ENCODE assay signal across 15 cellular contexts in the genomic region with DNA sequence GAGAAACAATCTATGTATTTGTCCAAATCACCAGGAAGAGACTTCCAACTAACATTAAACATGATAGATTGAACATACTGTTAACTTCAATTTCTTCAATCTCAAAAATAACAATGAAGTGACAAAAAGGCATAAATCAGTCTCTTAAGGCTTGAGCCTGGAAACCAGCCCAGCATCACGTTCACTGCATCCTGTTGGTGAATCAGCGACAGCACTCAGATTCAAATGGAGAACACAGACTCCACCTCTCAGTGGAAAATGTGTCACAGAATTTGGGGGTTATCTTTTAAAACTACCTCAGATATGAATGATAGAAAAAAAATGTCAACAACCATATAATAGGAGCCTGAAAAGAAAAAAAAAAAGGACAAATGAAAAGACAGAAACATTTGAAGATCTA.
A peak's percentile ranks its signal among the peaks of the same experiment; 100 is the strongest.
DNase-seq lines count a peak whose midpoint lies in the region; ATAC-seq and TF ChIP-seq lines count a peak whose summit lies in the region.
"Had no signal": no experiment of that assay in that cellular context is flagged by ENCODE, and none has a peak within 500 bp of the region (broad histone marks: within the 10 kb centered on the region; RNA-seq: fewer than 3 reads in every experiment).

No MANE protein-coding gene starts in this region.

- H3K9me3 Mint-ChIP-seq in activated naive CD4-positive, alpha-beta T cell treated with anti-CD3 and anti-CD28 coated beads, Interleukin-2, amount 10 ng/mL, durations not matched to agents 7 days and 5 days: no peaks in the 10 kb centered on the region
- peaks cover 9% of the 10 kb centered on the region for H3K9me3 Mint-ChIP-seq in stimulated activated memory B cell treated with anti-CD40 and anti-IgM and Interleukin-4, amounts not matched to agents 10 μg/mL and 1 μg/mL and 100 μg/mL, for 72 hours

- no peak overlapping the region for H3K27ac ChIP-seq in Panc1 (ENCODE audit: low read length)
- H3K27ac ChIP-seq: body of pancreas, lower lobe of right lung had no signal

- no peak overlapping the region for H3K4me3 ChIP-seq in Panc1 (ENCODE audit: low read depth in 2 of 2, low read length in 2 of 2)
- H3K4me3 ChIP-seq: body of pancreas, lower lobe of right lung had no signal

- H3K27ac Mint-ChIP-seq in activated naive CD4-positive, alpha-beta T cell treated with anti-CD3 and anti-CD28 coated beads, Interleukin-2, amount 10 ng/mL, durations not matched to agents 7 days and 5 days: no peak overlapping the region
- H3K27ac Mint-ChIP-seq in stimulated activated memory B cell treated with anti-CD40 and anti-IgM and Interleukin-4, amounts not matched to agents 10 μg/mL and 1 μg/mL and 100 μg/mL, for 72 hours: no peak overlapping the region
- H3K27ac Mint-ChIP-seq: CD14-positive monocyte had no signal

- no TSS peak for BruUV-seq in Panc1 (replicated peaks; lab: Mats Ljungman, UMichigan)

- no peaks in the 10 kb centered on the region for H3K36me3 Mint-ChIP-seq in activated naive CD4-positive, alpha-beta T cell treated with anti-CD3 and anti-CD28 coated beads, Interleukin-2, amount 10 ng/mL, durations not matched to agents 7 days and 5 days
- no peaks in the 10 kb centered on the region for H3K36me3 Mint-ChIP-seq in stimulated activated memory B cell treated with anti-CD40 and anti-IgM and Interleukin-4, amounts not matched to agents 10 μg/mL and 1 μg/mL and 100 μg/mL, for 72 hours
- H3K36me3 Mint-ChIP-seq: CD14-positive monocyte had no signal

- no peaks in the 10 kb centered on the region for H3K4me1 Mint-ChIP-seq in activated naive CD4-positive, alpha-beta T cell treated with anti-CD3 and anti-CD28 coated beads, Interleukin-2, amount 10 ng/mL, durations not matched to agents 7 days and 5 days
- H3K4me1 Mint-ChIP-seq in stimulated activated memory B cell treated with anti-CD40 and anti-IgM and Interleukin-4, amounts not matched to agents 10 μg/mL and 1 μg/mL and 100 μg/mL, for 72 hours: no peaks in the 10 kb centered on the region
- H3K4me1 Mint-ChIP-seq: CD14-positive monocyte had no signal

- H3K27me3 ChIP-seq in Panc1 (ENCODE audit: control insufficient read depth, insufficient read depth, low read length): no peaks in the 10 kb centered on the region
- H3K27me3 ChIP-seq: body of pancreas had no signal

- intact Hi-C loops in Panc1 (cut with micrococcal nuclease; ENCODE audit: unreplicated experiment): no loop called here

- in situ Hi-C loops in Panc1 (cut with HindIII; ENCODE audit: low pct_unique_long_range_greater_than_20kb, low sequenced_read_pairs): no loop called here

- ATAC-seq in Panc1 (no peak), GM19467 (IDR thresholded peaks at IDR 0.05; ENCODE audit: unreplicated experiment) (no peak)
- ATAC-seq in stimulated activated memory B cell treated with anti-CD40 and anti-IgM and Interleukin-4, amounts not matched to agents 10 μg/mL and 1 μg/mL and 100 μg/mL, for 72 hours: no peak
- ATAC-seq: body of pancreas, esophagus mucosa, lower lobe of right lung, sciatic nerve had no signal

- no peaks in the 10 kb centered on the region for H3K36me3 ChIP-seq in Panc1 (ENCODE audit: control insufficient read depth, insufficient read depth, low read length)
- H3K36me3 ChIP-seq: lower lobe of right lung had no signal

- POLR2A ChIA-PET in Panc1 (lab: Charles Lee): no interaction called here

- no peaks in the 10 kb centered on the region; the same call in 1 of the 2 replicates for H3K4me1 ChIP-seq in Panc1 (ENCODE audit: control insufficient read depth, insufficient read depth, low read length)
- H3K4me1 ChIP-seq: body of pancreas, lower lobe of right lung had no signal

- CTCF ChIA-PET in activated naive CD4-positive, alpha-beta T cell treated with anti-CD3 and anti-CD28 coated beads, Interleukin-2, amount 10 ng/mL, durations not matched to agents 7 days and 5 days (lab: Charles Lee): interaction anchor here (0.6 kb wide), 1 partner anchor 262 kb away, joined by 3 read pairs; no protein-coding TSS in a partner anchor
- CTCF ChIA-PET in Panc1 (lab: Charles Lee): no interaction called here

- peak; percentile 21 for DNase-seq in activated naive CD4-positive, alpha-beta T cell treated with anti-CD3 and anti-CD28 coated beads, Interleukin-2, amount 10 ng/mL, durations not matched to agents 7 days and 5 days
- DNase-seq in activated naive CD4-positive, alpha-beta T cell (lab: John Stamatoyannopoulos, UW): no peak
- DNase-seq in Panc1 (ENCODE audit: low read depth, low spot score): peak; percentile 43
- peak; percentile 23 for DNase-seq in dedifferentiated amniotic fluid mesenchymal stem cell (ENCODE audit: extremely low spot score)
- peak; percentile 27 for DNase-seq in stimulated activated CD8-positive, alpha-beta memory T cell treated with anti-CD3 and anti-CD28 coated beads, Interleukin-4, amount 100 ng/mL, for 48 hours
- no peak for DNase-seq in NCI-H2081 treated with DMSO at 0.1 percent for 48 hours (lab: John Stamatoyannopoulos, UW)
- DNase-seq: activated CD4-positive, CD25-positive, alpha-beta regulatory T cell; body of pancreas; lower lobe of right lung; NCI-H187 had no signal

- no peak overlapping the region for H3K4me3 Mint-ChIP-seq in activated naive CD4-positive, alpha-beta T cell treated with anti-CD3 and anti-CD28 coated beads, Interleukin-2, amount 10 ng/mL, durations not matched to agents 7 days and 5 days
- no peak overlapping the region for H3K4me3 Mint-ChIP-seq in stimulated activated memory B cell treated with anti-CD40 and anti-IgM and Interleukin-4, amounts not matched to agents 10 μg/mL and 1 μg/mL and 100 μg/mL, for 72 hours
- H3K4me3 Mint-ChIP-seq: CD14-positive monocyte had no signal

- H3K9me3 ChIP-seq in Panc1 (ENCODE audit: control insufficient read depth, insufficient read depth, low read depth, low read length): no peaks in the 10 kb centered on the region
- H3K9me3 ChIP-seq: body of pancreas had no signal

- no peak for TF ChIP-seq CTCF in Panc1 (IDR thresholded peaks at IDR 0.05)

- peaks cover 12% of the 10 kb centered on the region for H3K27me3 Mint-ChIP-seq in activated naive CD4-positive, alpha-beta T cell treated with anti-CD3 and anti-CD28 coated beads, Interleukin-2, amount 10 ng/mL, durations not matched to agents 7 days and 5 days
- peaks cover 19% of the 10 kb centered on the region for H3K27me3 Mint-ChIP-seq in stimulated activated memory B cell treated with anti-CD40 and anti-IgM and Interleukin-4, amounts not matched to agents 10 μg/mL and 1 μg/mL and 100 μg/mL, for 72 hours

Comparison
In these comparisons a context has a peak if more than half of its experiments do, and no peak if none do; other contexts are left out.
1. DNase-seq: peak in activated naive CD4-positive, alpha-beta T cell treated with anti-CD3 and anti-CD28 coated beads, Interleukin-2, amount 10 ng/mL, durations not matched to agents 7 days and 5 days (single experiment), Panc1 (single experiment), dedifferentiated amniotic fluid mesenchymal stem cell (single experiment) and stimulated activated CD8-positive, alpha-beta memory T cell treated with anti-CD3 and anti-CD28 coated beads, Interleukin-4, amount 100 ng/mL, for 48 hours (single experiment); none in activated naive CD4-positive, alpha-beta T cell (0 of 4) and NCI-H2081 treated with DMSO at 0.1 percent for 48 hours (single experiment).